In the genomic region with DNA sequence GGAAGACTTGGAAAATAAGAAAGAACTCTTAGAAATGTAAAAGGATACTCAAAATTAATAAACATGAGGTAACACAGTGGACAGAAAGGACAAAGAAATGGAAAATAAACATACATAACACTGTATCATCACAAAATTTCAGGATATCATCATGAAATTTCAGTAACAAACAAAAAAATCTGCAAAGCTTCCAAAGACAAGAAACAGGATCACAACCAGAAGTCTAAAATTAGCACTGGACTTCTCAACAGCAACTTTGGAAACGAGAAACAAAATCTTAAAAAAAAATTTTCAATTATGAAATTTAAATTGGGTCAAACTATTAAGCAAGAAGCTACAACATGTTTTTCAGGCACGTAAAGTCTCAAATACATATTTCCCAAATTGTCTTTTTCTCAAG, we compare ENCODE assay signal across 15 cellular contexts.
DNase-seq lines count a peak whose midpoint lies in the region; ATAC-seq and TF ChIP-seq lines count a peak whose summit lies in the region.
"Had no signal": no experiment of that assay in that cellular context is flagged by ENCODE, and none has a peak within 500 bp of the region (broad histone marks: within the 10 kb centered on the region; RNA-seq: fewer than 3 reads in every experiment).

No MANE protein-coding gene starts in this region.

- H3K4me3 ChIP-seq in IMR-90 (ENCODE audit: insufficient read depth, low read depth, low read length) (no peak overlapping the region), sigmoid colon (no peak overlapping the region), tibial artery (no peak overlapping the region)
- H3K4me3 ChIP-seq: HAP-1 had no signal

- no peak overlapping the region for H2AK9ac ChIP-seq in IMR-90 (replicated peaks; ENCODE audit: low read depth, low read length, poor library complexity)

- no peaks in the 10 kb centered on the region for H4K20me1 ChIP-seq in IMR-90 (ENCODE audit: insufficient read depth, low read length)

- H2AFZ ChIP-seq in IMR-90 (replicated peaks; ENCODE audit: low read length, poor library complexity), result no peak overlapping the region

- H3K79me1 ChIP-seq in IMR-90 (ENCODE audit: low read depth in 1 of 2, low read length in 2 of 2), result peaks cover 14 to 27% of the 10 kb centered on the region in 2 experiments; a peak in 3 of 4 replicates

- H3K36me3 ChIP-seq in IMR-90 (ENCODE audit: control insufficient read depth, insufficient read depth, low read length) (peaks cover 4% of the 10 kb centered on the region), sigmoid colon (no peaks in the 10 kb centered on the region), tibial artery (peaks cover 0 to 10% (median 0%) of the 10 kb centered on the region in 3 donors)
- H3K36me3 ChIP-seq: HAP-1 had no signal

- H3K9me3 ChIP-seq in IMR-90 (ENCODE audit: control insufficient read depth, insufficient read depth, low read length), result no peaks in the 10 kb centered on the region
- H3K9me3 ChIP-seq in sigmoid colon, result no peaks in the 10 kb centered on the region
- no peaks in the 10 kb centered on the region for H3K9me3 ChIP-seq in tibial artery
- H3K9me3 ChIP-seq: HAP-1 had no signal

- no peak overlapping the region; the same call in 2 of the 3 replicates for H2BK15ac ChIP-seq in IMR-90 (ENCODE audit: low read depth, low read length)

- CTCF ChIA-PET in IMR-90 (lab: Yijun Ruan, JAX), result interaction anchor here (0.7 kb wide), 1 partner anchor 116 kb away, joined by 6 read pairs; no protein-coding TSS in a partner anchor

- no peak for ATAC-seq in IMR-90 (ENCODE audit: low read depth)
- no peak for ATAC-seq in GM21737 (IDR thresholded peaks at IDR 0.05; ENCODE audit: unreplicated experiment)
- ATAC-seq: HepG2 had no signal

- H2AK5ac ChIP-seq in IMR-90 (ENCODE audit: low read depth, low read length), result peak overlapping the region; percentile 90; the same call in 1 of the 2 replicates

- intact Hi-C loops in IMR-90 (cut with micrococcal nuclease), result no loop called here
- intact Hi-C loops in sigmoid colon (cut with DNase I), result no loop called here
- intact Hi-C loops in tibial artery (cut with DNase I; ENCODE audit: low total_unique reads), result no loop called here

- H3K27ac ChIP-seq in IMR-90 (ENCODE audit: insufficient read depth, low read length) (no peak overlapping the region; the same call in 1 of the 2 replicates), sigmoid colon (peak overlapping the region in 3 of 4 donors; percentile 12 to 21 (median 16)), tibial artery (peak overlapping the region; percentile 49 to 51)

- peak overlapping the region in 1 of 2 experiments; percentile 54; a peak in 2 of 4 replicates for H4K8ac ChIP-seq in IMR-90 (ENCODE audit: low read depth in 2 of 2, low read length in 2 of 2)

- no peak overlapping the region for H2BK20ac ChIP-seq in IMR-90 (ENCODE audit: low read depth, low read length)

- no TSS peak for BruUV-seq in IMR-90 (replicated peaks; lab: Mats Ljungman, UMichigan)

- no CpG with 5 or more reads among the region's 2 CpGs for WGBS in IMR-90 (ENCODE audit: extremely low coverage in 2 of 2, insufficient read length in 1 of 2), 2 experiments
- 82 to 93% methylated on average over 2 of the region's 2 CpGs for WGBS in sigmoid colon, 2 donors

- TF ChIP-seq POLR2A in IMR-90 (IDR thresholded peaks at IDR 0.05; ENCODE audit: low read depth, low read length), result no peak
- no peak for TF ChIP-seq POLR2A in sigmoid colon (IDR thresholded peaks at IDR 0.05)

- no peaks in the 10 kb centered on the region for H3K27me3 ChIP-seq in IMR-90 (ENCODE audit: control insufficient read depth, insufficient read depth, low read length)
- no peaks in the 10 kb centered on the region for H3K27me3 ChIP-seq in sigmoid colon
- H3K27me3 ChIP-seq in tibial artery, result no peaks in the 10 kb centered on the region

- no peak overlapping the region for H2BK5ac ChIP-seq in IMR-90 (ENCODE audit: low read depth, low read length, poor library complexity, severe bottlenecking)

- 0 out of 2 replicates have a peak, but pooled peaks cover 3% of the 10 kb centered on the region for H3K9me1 ChIP-seq in IMR-90 (ENCODE audit: insufficient read depth, low read length)

- H4K5ac ChIP-seq in IMR-90 (ENCODE audit: low read depth, low read length), result peak overlapping the region; percentile 49

- H3K18ac ChIP-seq in IMR-90 (ENCODE audit: low read depth, low read length), result peak overlapping the region; percentile 29; the same call in 1 of the 2 replicates

- TF ChIP-seq EP300 in sigmoid colon (IDR thresholded peaks at IDR 0.05), result no peak

- H3K4me1 ChIP-seq in IMR-90 (ENCODE audit: control insufficient read depth, insufficient read depth, low read length) (peaks cover 7% of the 10 kb centered on the region), sigmoid colon (peaks cover 0 to 12% (median 5%) of the 10 kb centered on the region in 4 donors), tibial artery (peaks cover 0 to 23% (median 4%) of the 10 kb centered on the region in 4 donors)

- peak overlapping the region; percentile 83 for H3K4ac ChIP-seq in IMR-90 (ENCODE audit: low read depth, low read length)

- no peak overlapping the region for H3K4me2 ChIP-seq in IMR-90 (ENCODE audit: low read depth, low read length)

- H3K56ac ChIP-seq in IMR-90 (ENCODE audit: extremely low read depth, insufficient read depth, low read length), result no peak overlapping the region

- dilution Hi-C loops in IMR-90 (cut with HindIII; ENCODE audit: low sequenced_read_pairs, unreplicated experiment), result no loop called here

- in situ Hi-C loops in IMR-90 (cut with MboI; ENCODE audit: low sequenced_read_pairs), result no loop called here

- POLR2A ChIA-PET in IMR-90 (lab: Charles Lee; ENCODE audit: unreplicated experiment), result no interaction called here

- no peak overlapping the region for H3K23ac ChIP-seq in IMR-90 (ENCODE audit: low read depth, low read length)

- no peak for TF ChIP-seq RAD21 in IMR-90 (IDR thresholded peaks at IDR 0.05; ENCODE audit: low read length)

- no peak overlapping the region for H3K9ac ChIP-seq in IMR-90 (ENCODE audit: low read depth, low read length)

- no peak overlapping the region; the same call in 1 of the 2 replicates for H3K14ac ChIP-seq in IMR-90 (replicated peaks; ENCODE audit: low read depth, low read length)

- H4K91ac ChIP-seq in IMR-90 (ENCODE audit: insufficient read depth, low read depth, low read length), result peak overlapping the region; percentile 53; the same call in 1 of the 2 replicates

- no peak for TF ChIP-seq CTCF in IMR-90 (conservative IDR thresholded peaks at IDR 0.05; ENCODE audit: low read depth, low read length)
- TF ChIP-seq CTCF in sigmoid colon (IDR thresholded peaks at IDR 0.05), result no peak
- TF ChIP-seq CTCF in tibial artery (IDR thresholded peaks at IDR 0.05), result no peak

- no peak overlapping the region for H2BK120ac ChIP-seq in IMR-90 (ENCODE audit: low read depth, low read length)

- no peak for DNase-seq in IMR-90
- DNase-seq in fibroblast of gingiva (ENCODE audit: low read depth), result peak; percentile 83
- DNase-seq in sigmoid colon, result no peak
- no peak for DNase-seq in tibial artery
- no peak for DNase-seq in DMS 273 treated with DMSO at 0.1 percent for 48 hours (lab: John Stamatoyannopoulos, UW)
- no peak for DNase-seq in NCI-H2081 treated with DMSO at 0.1 percent for 48 hours (lab: John Stamatoyannopoulos, UW)
- DNase-seq: ACHN; C1 segment of cervical spinal cord; CD4-positive, alpha-beta T cell; DND-41; GDM1; GOT3 had no signal

TF ChIP-seq in IMR-90, 13 proteins besides CTCF, POLR2A, EP300 and RAD21:
- TF ChIP-seq RCOR1 (IDR thresholded peaks at IDR 0.05; ENCODE audit: insufficient replicate concordance, low read length) (no peak), BHLHE40 (IDR thresholded peaks at IDR 0.05; ENCODE audit: low read depth, low read length) (no peak), RFX5 (IDR thresholded peaks at IDR 0.05; ENCODE audit: low read depth, low read length) (no peak), NFE2L2 (IDR thresholded peaks at IDR 0.05; ENCODE audit: low read depth, low read length) (no peak), CEBPB (IDR thresholded peaks at IDR 0.05; ENCODE audit: low read depth, low read length) (no peak), CHD1 (IDR thresholded peaks at IDR 0.05; ENCODE audit: low read depth, low read length) (no peak), SMC3 (IDR thresholded peaks at IDR 0.05; ENCODE audit: low read depth, low read length) (no peak), MAFK (IDR thresholded peaks at IDR 0.05; ENCODE audit: low read depth, low read length) (no peak), MAZ (IDR thresholded peaks at IDR 0.05; ENCODE audit: borderline replicate concordance, low read depth, low read length) (no peak), FOS (IDR thresholded peaks at IDR 0.05; ENCODE audit: low read depth, low read length) (no peak), MXI1 (IDR thresholded peaks at IDR 0.05; ENCODE audit: borderline replicate concordance, low read depth, low read length) (no peak)
- TF ChIP-seq, protein P1, sequence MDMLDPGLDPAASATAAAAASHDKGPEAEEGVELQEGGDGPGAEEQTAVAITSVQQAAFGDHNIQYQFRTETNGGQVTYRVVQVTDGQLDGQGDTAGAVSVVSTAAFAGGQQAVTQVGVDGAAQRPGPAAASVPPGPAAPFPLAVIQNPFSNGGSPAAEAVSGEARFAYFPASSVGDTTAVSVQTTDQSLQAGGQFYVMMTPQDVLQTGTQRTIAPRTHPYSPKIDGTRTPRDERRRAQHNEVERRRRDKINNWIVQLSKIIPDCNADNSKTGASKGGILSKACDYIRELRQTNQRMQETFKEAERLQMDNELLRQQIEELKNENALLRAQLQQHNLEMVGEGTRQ (IDR thresholded peaks at IDR 0.05; ENCODE audit: low read depth, low read length), result no peak
- TF ChIP-seq, protein P2, sequence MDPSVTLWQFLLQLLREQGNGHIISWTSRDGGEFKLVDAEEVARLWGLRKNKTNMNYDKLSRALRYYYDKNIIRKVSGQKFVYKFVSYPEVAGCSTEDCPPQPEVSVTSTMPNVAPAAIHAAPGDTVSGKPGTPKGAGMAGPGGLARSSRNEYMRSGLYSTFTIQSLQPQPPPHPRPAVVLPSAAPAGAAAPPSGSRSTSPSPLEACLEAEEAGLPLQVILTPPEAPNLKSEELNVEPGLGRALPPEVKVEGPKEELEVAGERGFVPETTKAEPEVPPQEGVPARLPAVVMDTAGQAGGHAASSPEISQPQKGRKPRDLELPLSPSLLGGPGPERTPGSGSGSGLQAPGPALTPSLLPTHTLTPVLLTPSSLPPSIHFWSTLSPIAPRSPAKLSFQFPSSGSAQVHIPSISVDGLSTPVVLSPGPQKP (IDR thresholded peaks at IDR 0.05; ENCODE audit: borderline replicate concordance, low read depth, low read length), result no peak
